In genomic region chr16:19372541-19372940, GRCh38 we compare ENCODE assay signal across 2 cellular contexts. TPM values are rescaled to one million over a fixed set of nuclear protein-coding genes. Genes with fewer than 3 reads are reported as not detected.
"Had no signal": no experiment of that assay in that cellular context is flagged by ENCODE, and none has a peak within 500 bp of the region (broad histone marks: within the 10 kb centered on the region; RNA-seq: fewer than 3 reads in every experiment).

No MANE protein-coding gene starts in this region.

RNA-seq across cellular contexts. Expression of gene TMC5, which starts 45.1 kb away (rescaled TPM):
- total RNA-seq: G401, GM12878 had no signal
